Comparison of ENCODE assay signal across 9 cellular contexts in genomic region chr18:24726727-24727539, GRCh38.
DNase-seq lines count a peak whose midpoint lies in the region; ATAC-seq, FAIRE-seq and TF ChIP-seq lines count a peak whose summit lies in the region.
"Had no signal": no experiment of that assay in that cellular context is flagged by ENCODE, and none has a peak within 500 bp of the region (broad histone marks: within the 10 kb centered on the region; RNA-seq: fewer than 3 reads in every experiment).

No MANE protein-coding gene starts in this region.

- H2AFZ ChIP-seq in PC-9, result no peak overlapping the region

- H3K9me3 Mint-ChIP-seq in activated T-helper 2 cell treated with anti-CD3 and anti-CD28 coated beads, Interferon-gamma antibody, Interleukin-2, Interleukin-4, amounts not matched to agents 10 μg/mL and 5 μg/mL and 100 μg/mL, durations not matched to agents 14 hours and 24 hours and 36 hours, result no peaks in the 10 kb centered on the region

- intact Hi-C loops in PC-9 (cut with micrococcal nuclease; ENCODE audit: unreplicated experiment) (loop anchor here (2.0 to 10.0 kb wide), 4 partner anchors 122 to 372 kb away; no protein-coding TSS in a partner anchor), ovary (cut with DNase I) (loop anchor here (5.0 kb wide), 3 partner anchors 125 to 185 kb away; no protein-coding TSS in a partner anchor)
- intact Hi-C loops in activated T-helper 2 cell treated with anti-CD3 and anti-CD28 coated beads, Interferon-gamma antibody, Interleukin-2, Interleukin-4, amounts not matched to agents 10 μg/mL and 5 μg/mL and 100 μg/mL, durations not matched to agents 14 hours and 24 hours and 36 hours (cut with micrococcal nuclease), result loop anchor here (1.0 to 2.0 kb wide), 2 partner anchors 127 to 240 kb away; no protein-coding TSS in a partner anchor

- H3K4me2 ChIP-seq in PC-9, result no peak overlapping the region

- H3K4me3 ChIP-seq in PC-9 (no peak overlapping the region), ovary (no peak overlapping the region), upper lobe of left lung (peak overlapping the region in 1 of 4 donors; percentile 21)

- no peaks in the 10 kb centered on the region for H3K36me3 Mint-ChIP-seq in activated T-helper 2 cell treated with anti-CD3 and anti-CD28 coated beads, Interferon-gamma antibody, Interleukin-2, Interleukin-4, amounts not matched to agents 10 μg/mL and 5 μg/mL and 100 μg/mL, durations not matched to agents 14 hours and 24 hours and 36 hours (ENCODE audit: low read depth)

- H3K4me1 ChIP-seq in PC-9 (replicated peaks; ENCODE audit: insufficient read depth) (no peaks in the 10 kb centered on the region), ovary (ENCODE audit: insufficient read depth) (no peaks in the 10 kb centered on the region), upper lobe of left lung (peaks cover 0 to 3% (median 1%) of the 10 kb centered on the region in 4 donors)

- no peaks in the 10 kb centered on the region for H3F3A ChIP-seq in PC-9 (ENCODE audit: insufficient read depth, low read depth)

- H3K9me3 ChIP-seq in PC-9 (ENCODE audit: insufficient read depth, low read depth) (no peaks in the 10 kb centered on the region), ovary (no peaks in the 10 kb centered on the region), upper lobe of left lung (no peaks in the 10 kb centered on the region)

- no peak for TF ChIP-seq EP300 in ovary (IDR thresholded peaks at IDR 0.05)
- no peak for TF ChIP-seq EP300 in upper lobe of left lung (IDR thresholded peaks at IDR 0.05)

- no peaks in the 10 kb centered on the region for H3K9me2 ChIP-seq in PC-9 (ENCODE audit: insufficient read depth)

- DNase-seq in ELF-1 (ENCODE audit: low read depth, low spot score) (peak; percentile 75), Kasumi-1 (lab: John Stamatoyannopoulos, UW) (peak; percentile 83 to 85), PC-9 (peak; percentile 36 to 37), frontal cortex (ENCODE audit: low spot score in 2 of 2) (peak; percentile 22 to 39), ovary (peak; percentile 48 to 77 (median 74)), upper lobe of left lung (peak in 1 of 2 donors; percentile 47)
- DNase-seq in activated T-helper 2 cell treated with anti-CD3 and anti-CD28 coated beads, Interferon-gamma antibody, Interleukin-2, Interleukin-4, amounts not matched to agents 10 μg/mL and 5 μg/mL and 100 μg/mL, durations not matched to agents 14 hours and 24 hours and 36 hours (ENCODE audit: low spot score), result peak; percentile 29

- 51 to 57% (median 53%) methylated on average over 18 of the region's 18 CpGs for WGBS in ovary, 3 donors
- 49 to 56% methylated on average over 18 of the region's 18 CpGs for WGBS in upper lobe of left lung, 2 donors

- POLR2A ChIA-PET in PC-9 (lab: Charles Lee; ENCODE audit: unreplicated experiment), result no interaction called here

- H3K27me3 ChIP-seq in PC-9 (ENCODE audit: insufficient read depth, low read depth) (peaks cover 3% of the 10 kb centered on the region; the same call in 1 of the 2 replicates), ovary (no peaks in the 10 kb centered on the region), upper lobe of left lung (no peaks in the 10 kb centered on the region)

- H3K4me3 Mint-ChIP-seq in activated T-helper 2 cell treated with anti-CD3 and anti-CD28 coated beads, Interferon-gamma antibody, Interleukin-2, Interleukin-4, amounts not matched to agents 10 μg/mL and 5 μg/mL and 100 μg/mL, durations not matched to agents 14 hours and 24 hours and 36 hours (ENCODE audit: low read depth), result no peak overlapping the region

- BruUV-seq in PC-9 (replicated peaks; lab: Mats Ljungman, UMichigan), result no TSS peak

- H3K27ac ChIP-seq in PC-9 (no peak overlapping the region), ovary (no peak overlapping the region), upper lobe of left lung (no peak overlapping the region)
- H3K27ac ChIP-seq: epithelial cell of prostate had no signal

- TF ChIP-seq CTCF in PC-9 (conservative IDR thresholded peaks at IDR 0.05), result peak; percentile 74
- peak; percentile 48 to 69 (median 50) for TF ChIP-seq CTCF in ovary (IDR thresholded peaks at IDR 0.05)
- peak; percentile 45 to 73 (median 66) for TF ChIP-seq CTCF in upper lobe of left lung (IDR thresholded peaks at IDR 0.05)

- peak; percentile 73 for FAIRE-seq in frontal cortex (lab: Jason Lieb, UNC)

- no peaks in the 10 kb centered on the region for H3K79me2 ChIP-seq in PC-9 (ENCODE audit: low read depth)

- no peak overlapping the region for H3K27ac Mint-ChIP-seq in activated T-helper 2 cell treated with anti-CD3 and anti-CD28 coated beads, Interferon-gamma antibody, Interleukin-2, Interleukin-4, amounts not matched to agents 10 μg/mL and 5 μg/mL and 100 μg/mL, durations not matched to agents 14 hours and 24 hours and 36 hours

- H3K4me1 Mint-ChIP-seq in activated T-helper 2 cell treated with anti-CD3 and anti-CD28 coated beads, Interferon-gamma antibody, Interleukin-2, Interleukin-4, amounts not matched to agents 10 μg/mL and 5 μg/mL and 100 μg/mL, durations not matched to agents 14 hours and 24 hours and 36 hours (ENCODE audit: low read depth), result no peaks in the 10 kb centered on the region

- CTCF ChIA-PET in PC-9 (lab: Charles Lee), result interaction anchor here (0.6 to 0.8 kb wide), 2 partner anchors 240 to 1986 kb away, joined by 5 to 8 read pairs; no protein-coding TSS in a partner anchor

- H3K36me3 ChIP-seq in PC-9 (ENCODE audit: low read depth) (no peaks in the 10 kb centered on the region), ovary (no peaks in the 10 kb centered on the region), upper lobe of left lung (no peaks in the 10 kb centered on the region)

- no peaks in the 10 kb centered on the region for H4K20me1 ChIP-seq in PC-9 (ENCODE audit: insufficient read depth)

- peaks cover 10% of the 10 kb centered on the region for H3K27me3 Mint-ChIP-seq in activated T-helper 2 cell treated with anti-CD3 and anti-CD28 coated beads, Interferon-gamma antibody, Interleukin-2, Interleukin-4, amounts not matched to agents 10 μg/mL and 5 μg/mL and 100 μg/mL, durations not matched to agents 14 hours and 24 hours and 36 hours (ENCODE audit: low read depth)

- ATAC-seq in upper lobe of left lung (ENCODE audit: low FRiP score in 2 of 2) (peak; percentile 54 to 85), GM19397 (IDR thresholded peaks at IDR 0.05; ENCODE audit: unreplicated experiment) (no peak)

- TF ChIP-seq POLR2A in ovary (IDR thresholded peaks at IDR 0.05) (no peak), upper lobe of left lung (IDR thresholded peaks at IDR 0.05) (no peak)
